ENCODE assay signal across 8 cellular contexts in the genomic region with DNA sequence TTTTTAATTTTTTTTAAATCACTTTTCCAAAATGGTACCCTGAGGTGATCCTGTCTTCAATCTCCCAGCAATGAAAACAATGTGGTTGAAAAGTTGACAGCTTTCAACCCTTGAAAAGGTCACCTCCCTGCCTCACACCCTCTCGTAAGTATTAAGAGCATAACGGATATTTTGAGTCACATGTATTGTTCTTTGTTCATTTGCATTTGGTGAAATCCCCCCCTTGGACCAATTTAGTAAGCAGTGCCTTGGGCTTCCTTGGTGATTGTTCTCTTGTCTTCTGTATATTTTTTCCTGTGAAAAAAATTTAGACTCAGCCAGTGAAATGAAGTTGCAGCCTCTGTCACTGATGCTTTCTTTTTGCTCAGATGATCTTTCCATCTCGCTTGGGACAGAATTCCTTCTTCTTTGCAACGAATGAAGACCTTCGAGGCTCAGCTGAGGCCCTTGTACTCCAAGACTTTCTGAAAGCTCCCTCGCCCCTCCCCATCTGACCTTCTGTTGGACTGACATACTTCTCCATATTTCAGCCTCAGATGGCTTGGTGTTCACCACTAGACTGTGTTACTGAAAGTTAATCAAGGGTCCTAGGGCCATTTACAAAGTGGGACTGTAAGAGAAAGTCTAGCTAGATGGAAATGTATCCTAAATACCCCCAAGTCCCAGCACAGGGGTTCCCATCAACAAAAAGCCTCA.
DNase-seq lines count a peak whose midpoint lies in the region; ATAC-seq, FAIRE-seq and TF ChIP-seq lines count a peak whose summit lies in the region.

No MANE protein-coding gene starts in this region.

- H3K27me3 ChIP-seq in SJSA1 (replicated peaks) = no peaks in the 10 kb centered on the region
- no peaks in the 10 kb centered on the region for H3K27me3 ChIP-seq in transverse colon

- TF ChIP-seq POLR2A in transverse colon (IDR thresholded peaks at IDR 0.05) (no peak), H54 (IDR thresholded peaks at IDR 0.05; ENCODE audit: low read depth, low read length) (no peak)

- H3K27ac ChIP-seq in SJSA1 (peak overlapping the region; percentile 50), transverse colon (peak overlapping the region; percentile 68 to 85 (median 76))

- DNase-seq in SJSA1 (ENCODE audit: low read depth in 1 of 2, low spot score in 2 of 2) (peak in 1 of 2 experiments; percentile 38), fibroblast of peridontal ligament (ENCODE audit: extremely low read depth) (peak; percentile 6), transverse colon (no peak), H54 (ENCODE audit: insufficient read length, low spot score) (no peak), Calu3 (no peak), HuH-7 (ENCODE audit: low spot score) (no peak)

- no peak for FAIRE-seq in H54 (lab: Jason Lieb, UNC)

- TF ChIP-seq CTCF in GM12875 (IDR thresholded peaks at IDR 0.05; ENCODE audit: borderline replicate concordance, insufficient read depth, low read depth, low read length) (no peak), transverse colon (IDR thresholded peaks at IDR 0.05) (no peak), Calu3 (IDR thresholded peaks at IDR 0.05; ENCODE audit: unreplicated experiment) (no peak)

- H3K4me1 ChIP-seq in SJSA1 (replicated peaks) (peaks cover 38% of the 10 kb centered on the region), transverse colon (peaks cover 29 to 62% (median 43%) of the 10 kb centered on the region in 4 donors)

- H3K27me3 Mint-ChIP-seq in Calu3 (ENCODE audit: unreplicated experiment) = no peaks in the 10 kb centered on the region

- 66 to 94% methylated on average over 3 to 6 of the region's 6 CpGs for WGBS in transverse colon (ENCODE audit: low coverage in 1 of 2), 2 donors

- peak overlapping the region; percentile 32 for H3K4me3 ChIP-seq in GM12875 (ENCODE audit: low read depth, low read length)
- no peak overlapping the region for H3K4me3 ChIP-seq in SJSA1
- no peak overlapping the region for H3K4me3 ChIP-seq in transverse colon

- no peak for TF ChIP-seq EP300 in transverse colon (IDR thresholded peaks at IDR 0.05; ENCODE audit: low read depth)

- no peak overlapping the region for H3K27ac Mint-ChIP-seq in Calu3 (ENCODE audit: unreplicated experiment)

- CTCF ChIA-PET in Calu3 (lab: Charles Lee) = no interaction called here

- H3K4me1 Mint-ChIP-seq in Calu3 (ENCODE audit: low read depth, unreplicated experiment) = peaks cover 22% of the 10 kb centered on the region

- ATAC-seq in GM21619 (IDR thresholded peaks at IDR 0.05; ENCODE audit: unreplicated experiment) = peak; percentile 16

- in situ Hi-C loops in transverse colon (cut with MboI; ENCODE audit: low pct_ligation_motif_present in 1 of 4, low pct_unique_long_range_greater_than_20kb in 1 of 4, low sequenced_read_pairs in 3 of 4) = no loop called here

- H3K9me3 ChIP-seq in SJSA1 (replicated peaks) (no peaks in the 10 kb centered on the region), transverse colon (no peaks in the 10 kb centered on the region)

- BruUV-seq in Calu3 (replicated peaks; lab: Mats Ljungman, UMichigan) = no TSS peak

- no peak overlapping the region for H3K4me3 Mint-ChIP-seq in Calu3 (ENCODE audit: low read depth, unreplicated experiment)

- no peaks in the 10 kb centered on the region for H3K9me3 Mint-ChIP-seq in Calu3 (ENCODE audit: low read depth, unreplicated experiment)

- intact Hi-C loops in transverse colon (cut with DNase I; ENCODE audit: low total_unique reads) = no loop called here
- intact Hi-C loops in Calu3 (cut with micrococcal nuclease; ENCODE audit: unreplicated experiment) = no loop called here

- H3K36me3 ChIP-seq in SJSA1 (no peaks in the 10 kb centered on the region), transverse colon (no peaks in the 10 kb centered on the region)

- H3K36me3 Mint-ChIP-seq in Calu3 (ENCODE audit: insufficient read depth, unreplicated experiment) = no peaks in the 10 kb centered on the region
